In genomic region chr2:206480161-206480560, GRCh38 we compare ENCODE assay signal across 24 cellular contexts. TPM values are rescaled to one million over a fixed set of nuclear protein-coding genes. Genes with fewer than 3 reads are reported as not detected.
DNase-seq lines count a peak whose midpoint lies in the region; ATAC-seq, FAIRE-seq and TF ChIP-seq lines count a peak whose summit lies in the region.
"Had no signal": no experiment of that assay in that cellular context is flagged by ENCODE, and none has a peak within 500 bp of the region (broad histone marks: within the 10 kb centered on the region; RNA-seq: fewer than 3 reads in every experiment).

No MANE protein-coding gene starts in this region.

- H3K9me3 ChIP-seq in astrocyte (ENCODE audit: insufficient read depth, low read depth, low read length) (no peaks in the 10 kb centered on the region), left ventricle myocardium inferior (replicated peaks) (no peaks in the 10 kb centered on the region), WERI-Rb-1 (ENCODE audit: severe bottlenecking) (no peaks in the 10 kb centered on the region)
- H3K9me3 ChIP-seq: pancreas, sigmoid colon, thoracic aorta had no signal

- H3K27me3 ChIP-seq in astrocyte (ENCODE audit: insufficient read depth, low read length) = no peaks in the 10 kb centered on the region
- no peaks in the 10 kb centered on the region for H3K27me3 ChIP-seq in left ventricle myocardium inferior (ENCODE audit: low read depth)
- H3K27me3 ChIP-seq in WERI-Rb-1 (ENCODE audit: insufficient read depth, low read depth, severe bottlenecking) = no peaks in the 10 kb centered on the region
- H3K27me3 ChIP-seq: BLaER1 treated with 17β-estradiol and CSF1 and Interleukin-3, amounts not matched to agents 10 nM and 100 nM; pancreas; sigmoid colon had no signal

- H3K36me3 ChIP-seq in astrocyte (ENCODE audit: insufficient read depth, low read length) (no peaks in the 10 kb centered on the region), left ventricle myocardium inferior (no peaks in the 10 kb centered on the region), WERI-Rb-1 (no peaks in the 10 kb centered on the region)
- H3K36me3 ChIP-seq: pancreas, sigmoid colon, thoracic aorta had no signal

- no peak overlapping the region for H3K27ac Mint-ChIP-seq in astrocyte (ENCODE audit: unreplicated experiment)
- H3K27ac Mint-ChIP-seq in natural killer cell treated with Interleukin-12 subunit alpha and Interleukin-12 subunit beta and Interleukin-15 and Interleukin-18, amount 100 ng/mL, for 72 hours = no peak overlapping the region
- no peak overlapping the region for H3K27ac Mint-ChIP-seq in activated naive CD4-positive, alpha-beta T cell treated with anti-CD3 and anti-CD28 coated beads, Interleukin-2, amount 10 ng/mL, durations not matched to agents 7 days and 5 days
- H3K27ac Mint-ChIP-seq: memory B cell; naive thymus-derived CD4-positive, alpha-beta T cell had no signal

- peaks cover 10% of the 10 kb centered on the region for H3K36me3 Mint-ChIP-seq in astrocyte (ENCODE audit: low read depth, unreplicated experiment)
- H3K36me3 Mint-ChIP-seq in natural killer cell treated with Interleukin-12 subunit alpha and Interleukin-12 subunit beta and Interleukin-15 and Interleukin-18, amount 100 ng/mL, for 72 hours = no peaks in the 10 kb centered on the region
- no peaks in the 10 kb centered on the region for H3K36me3 Mint-ChIP-seq in activated naive CD4-positive, alpha-beta T cell treated with anti-CD3 and anti-CD28 coated beads, Interleukin-2, amount 10 ng/mL, durations not matched to agents 7 days and 5 days
- H3K36me3 Mint-ChIP-seq: memory B cell had no signal

- intact Hi-C loops in left ventricle myocardium inferior (cut with micrococcal nuclease) = no loop called here

- DNase-seq in AG09309 (ENCODE audit: low read depth) (peak; percentile 14), HEK293T (ENCODE audit: extremely low spot score) (peak; percentile 23), astrocyte (ENCODE audit: low read depth) (peak; percentile 23), iPS-NIHi11 (ENCODE audit: low spot score) (peak; percentile 12), left ventricle myocardium inferior (no peak), WERI-Rb-1 (no peak)
- no peak for DNase-seq in natural killer cell treated with Interleukin-12 subunit alpha and Interleukin-12 subunit beta and Interleukin-15 and Interleukin-18, amount 100 ng/mL, for 72 hours (ENCODE audit: low spot score)
- DNase-seq in activated naive CD4-positive, alpha-beta T cell treated with anti-CD3 and anti-CD28 coated beads, Interleukin-2, amount 10 ng/mL, durations not matched to agents 7 days and 5 days = no peak
- DNase-seq: activated CD8-positive, alpha-beta memory T cell treated with anti-CD3 and anti-CD28 coated beads for 24 hours; activated naive CD4-positive, alpha-beta T cell treated with anti-CD3 and anti-CD28 coated beads, Interleukin-2, amount 50 U/mL, for 16 hours; activated T-cell treated with anti-CD3 and anti-CD28 coated beads, Interleukin-2, amount 50 U/mL, for 4 hours; KG1; kidney; naive thymus-derived CD4-positive, alpha-beta T cell; NCI-H187; NCI-H510A; pancreas; sigmoid colon; stimulated activated naive CD4-positive, alpha-beta T cell; SW 1271 had no signal

- H2AFZ ChIP-seq in astrocyte (ENCODE audit: low read depth, low read length) = no peak overlapping the region

- no peaks in the 10 kb centered on the region for H3K27me3 Mint-ChIP-seq in astrocyte (ENCODE audit: low read depth, unreplicated experiment)
- peaks cover 2 to 9% of the 10 kb centered on the region in 2 donors for H3K27me3 Mint-ChIP-seq in natural killer cell treated with Interleukin-12 subunit alpha and Interleukin-12 subunit beta and Interleukin-15 and Interleukin-18, amount 100 ng/mL, for 72 hours
- no peaks in the 10 kb centered on the region for H3K27me3 Mint-ChIP-seq in activated naive CD4-positive, alpha-beta T cell treated with anti-CD3 and anti-CD28 coated beads, Interleukin-2, amount 10 ng/mL, durations not matched to agents 7 days and 5 days

- POLR2A ChIA-PET in HEK293T (lab: Yijun Ruan, JAX) = no interaction called here

- H3K4me2 ChIP-seq in astrocyte (ENCODE audit: low read length) = no peak overlapping the region
- H3K4me2 ChIP-seq: BLaER1 treated with 17β-estradiol and CSF1 and Interleukin-3, amounts not matched to agents 10 nM and 100 nM had no signal

- CTCF ChIA-PET in HEK293T (lab: Yijun Ruan, JAX) = no interaction called here
- CTCF ChIA-PET in activated naive CD4-positive, alpha-beta T cell treated with anti-CD3 and anti-CD28 coated beads, Interleukin-2, amount 10 ng/mL, durations not matched to agents 7 days and 5 days (lab: Charles Lee) = interaction anchor here (0.8 kb wide), 1 partner anchor 25 kb away, joined by 3 read pairs; no protein-coding TSS in a partner anchor

- ATAC-seq in natural killer cell treated with Interleukin-12 subunit alpha and Interleukin-12 subunit beta and Interleukin-15 and Interleukin-18, amount 100 ng/mL, for 72 hours = no peak
- ATAC-seq: activated T-cell treated with anti-CD3 and anti-CD28 coated beads, Interleukin-2, amount 50 U/mL, for 4 hours; naive thymus-derived CD4-positive, alpha-beta T cell; pancreas had no signal

- H3K27ac ChIP-seq in astrocyte (ENCODE audit: low read depth, low read length) = no peak overlapping the region
- no peak overlapping the region for H3K27ac ChIP-seq in left ventricle myocardium inferior (replicated peaks)
- no peak overlapping the region for H3K27ac ChIP-seq in WERI-Rb-1
- H3K27ac ChIP-seq: BLaER1 treated with 17β-estradiol and CSF1 and Interleukin-3, amounts not matched to agents 10 nM and 100 nM; pancreas; sigmoid colon; thoracic aorta had no signal

- H4K20me1 ChIP-seq in astrocyte (ENCODE audit: insufficient read depth, low read length) = peaks cover 3% of the 10 kb centered on the region
- H4K20me1 ChIP-seq: BLaER1 treated with 17β-estradiol and CSF1 and Interleukin-3, amounts not matched to agents 10 nM and 100 nM had no signal

- H3K4me3 ChIP-seq in AG09309 (ENCODE audit: control insufficient read depth, low read depth, low read length) (no peak overlapping the region), astrocyte (ENCODE audit: insufficient read depth, low read depth, low read length) (no peak overlapping the region), left ventricle myocardium inferior (no peak overlapping the region), WERI-Rb-1 (ENCODE audit: low read depth, low read length) (no peak overlapping the region)
- H3K4me3 ChIP-seq: BLaER1 treated with 17β-estradiol and CSF1 and Interleukin-3, amounts not matched to agents 10 nM and 100 nM; pancreas; sigmoid colon; thoracic aorta had no signal

- no peaks in the 10 kb centered on the region for H3K79me2 ChIP-seq in astrocyte (ENCODE audit: insufficient read depth, low read length)

- no peak overlapping the region for H3K4me3 Mint-ChIP-seq in astrocyte (ENCODE audit: unreplicated experiment)
- no peak overlapping the region for H3K4me3 Mint-ChIP-seq in natural killer cell treated with Interleukin-12 subunit alpha and Interleukin-12 subunit beta and Interleukin-15 and Interleukin-18, amount 100 ng/mL, for 72 hours
- H3K4me3 Mint-ChIP-seq in activated naive CD4-positive, alpha-beta T cell treated with anti-CD3 and anti-CD28 coated beads, Interleukin-2, amount 10 ng/mL, durations not matched to agents 7 days and 5 days = no peak overlapping the region
- H3K4me3 Mint-ChIP-seq: activated T-cell treated with anti-CD3 and anti-CD28 coated beads, Interleukin-2, amount 50 U/mL, for 4 hours; memory B cell; naive thymus-derived CD4-positive, alpha-beta T cell had no signal

- peaks cover 2% of the 10 kb centered on the region for H3K9me3 Mint-ChIP-seq in astrocyte (ENCODE audit: unreplicated experiment)
- peaks cover 5% of the 10 kb centered on the region for H3K9me3 Mint-ChIP-seq in natural killer cell treated with Interleukin-12 subunit alpha and Interleukin-12 subunit beta and Interleukin-15 and Interleukin-18, amount 100 ng/mL, for 72 hours
- no peaks in the 10 kb centered on the region for H3K9me3 Mint-ChIP-seq in activated naive CD4-positive, alpha-beta T cell treated with anti-CD3 and anti-CD28 coated beads, Interleukin-2, amount 10 ng/mL, durations not matched to agents 7 days and 5 days
- H3K9me3 Mint-ChIP-seq: activated T-cell treated with anti-CD3 and anti-CD28 coated beads, Interleukin-2, amount 50 U/mL, for 4 hours had no signal

- H3K4me1 Mint-ChIP-seq in astrocyte (ENCODE audit: low read depth, unreplicated experiment) = peaks cover 8% of the 10 kb centered on the region
- H3K4me1 Mint-ChIP-seq in natural killer cell treated with Interleukin-12 subunit alpha and Interleukin-12 subunit beta and Interleukin-15 and Interleukin-18, amount 100 ng/mL, for 72 hours (ENCODE audit: low read depth in 2 of 2) = no peaks in the 10 kb centered on the region
- H3K4me1 Mint-ChIP-seq in activated naive CD4-positive, alpha-beta T cell treated with anti-CD3 and anti-CD28 coated beads, Interleukin-2, amount 10 ng/mL, durations not matched to agents 7 days and 5 days = no peaks in the 10 kb centered on the region
- H3K4me1 Mint-ChIP-seq: memory B cell; naive thymus-derived CD4-positive, alpha-beta T cell had no signal

- TF ChIP-seq CTCF in AG09309 (IDR thresholded peaks at IDR 0.05; ENCODE audit: control insufficient read depth, insufficient read depth, low read depth, low read length, missing control alignments) (no peak), astrocyte (IDR thresholded peaks at IDR 0.05; ENCODE audit: insufficient read depth, low read depth, low read length) (no peak), left ventricle myocardium inferior (IDR thresholded peaks at IDR 0.05; ENCODE audit: borderline replicate concordance) (no peak), WERI-Rb-1 (IDR thresholded peaks at IDR 0.05; ENCODE audit: low read depth, low read length) (no peak)

- H3K4me1 ChIP-seq in astrocyte (ENCODE audit: insufficient read depth, low read length) (no peaks in the 10 kb centered on the region), left ventricle myocardium inferior (peaks cover 48% of the 10 kb centered on the region)
- H3K4me1 ChIP-seq: pancreas, sigmoid colon had no signal

- FAIRE-seq in astrocyte (lab: Jason Lieb, UNC) = no peak
- FAIRE-seq: G401.6, kidney, pancreas had no signal

- no peak overlapping the region for H3K9ac ChIP-seq in astrocyte (ENCODE audit: low read length)
- H3K9ac ChIP-seq: BLaER1 treated with 17β-estradiol and CSF1 and Interleukin-3, amounts not matched to agents 10 nM and 100 nM had no signal

TF ChIP-seq in HEK293T, 16 proteins besides CTCF, POLR2A, EP300 and RAD21 (continues in another document):
- TF ChIP-seq FOXK2 (IDR thresholded peaks at IDR 0.05) (no peak), LEF1 (IDR thresholded peaks at IDR 0.05; ENCODE audit: borderline replicate concordance) (no peak), TARDBP (IDR thresholded peaks at IDR 0.05) (no peak), L3MBTL2 (conservative IDR thresholded peaks at IDR 0.05) (no peak), ARNT (IDR thresholded peaks at IDR 0.05) (no peak), ZNF384 (IDR thresholded peaks at IDR 0.05) (peak; percentile 62), SUZ12 (IDR thresholded peaks at IDR 0.05) (no peak), FOXM1 (IDR thresholded peaks at IDR 0.05; ENCODE audit: borderline replicate concordance) (no peak)

RNA-seq across cellular contexts. Expression of gene ADAM23, which starts 36.8 kb away (rescaled TPM):
- 11.0 and 13.9 TPM in 2 replicates for total RNA-seq in astrocyte
- 61.2 TPM for total RNA-seq in left ventricle myocardium inferior
- total RNA-seq in natural killer cell treated with Interleukin-12 subunit alpha and Interleukin-12 subunit beta and Interleukin-15 and Interleukin-18, amount 100 ng/mL, for 72 hours = not detected

Comparison
In these comparisons a context has a peak if more than half of its experiments do, and no peak if none do; other contexts are left out.
1. DNase-seq: peak in AG09309 (single experiment), HEK293T (single experiment), astrocyte (single experiment) and iPS-NIHi11 (single experiment); none in left ventricle myocardium inferior (single experiment), WERI-Rb-1 (single experiment), natural killer cell treated with Interleukin-12 subunit alpha and Interleukin-12 subunit beta and Interleukin-15 and Interleukin-18, amount 100 ng/mL, for 72 hours (single experiment) and activated naive CD4-positive, alpha-beta T cell treated with anti-CD3 and anti-CD28 coated beads, Interleukin-2, amount 10 ng/mL, durations not matched to agents 7 days and 5 days (single experiment).
2. RNA of gene ADAM23, which starts 36.8 kb away (total RNA-seq): 61.2 TPM in left ventricle myocardium inferior (single experiment) and 11.0 to 13.9 TPM in astrocyte; not detected in natural killer cell treated with Interleukin-12 subunit alpha and Interleukin-12 subunit beta and Interleukin-15 and Interleukin-18, amount 100 ng/mL, for 72 hours; every median in the first group is over 10 times any median in the second.